17 cellular contexts compared by ENCODE assay signal in the genomic region with DNA sequence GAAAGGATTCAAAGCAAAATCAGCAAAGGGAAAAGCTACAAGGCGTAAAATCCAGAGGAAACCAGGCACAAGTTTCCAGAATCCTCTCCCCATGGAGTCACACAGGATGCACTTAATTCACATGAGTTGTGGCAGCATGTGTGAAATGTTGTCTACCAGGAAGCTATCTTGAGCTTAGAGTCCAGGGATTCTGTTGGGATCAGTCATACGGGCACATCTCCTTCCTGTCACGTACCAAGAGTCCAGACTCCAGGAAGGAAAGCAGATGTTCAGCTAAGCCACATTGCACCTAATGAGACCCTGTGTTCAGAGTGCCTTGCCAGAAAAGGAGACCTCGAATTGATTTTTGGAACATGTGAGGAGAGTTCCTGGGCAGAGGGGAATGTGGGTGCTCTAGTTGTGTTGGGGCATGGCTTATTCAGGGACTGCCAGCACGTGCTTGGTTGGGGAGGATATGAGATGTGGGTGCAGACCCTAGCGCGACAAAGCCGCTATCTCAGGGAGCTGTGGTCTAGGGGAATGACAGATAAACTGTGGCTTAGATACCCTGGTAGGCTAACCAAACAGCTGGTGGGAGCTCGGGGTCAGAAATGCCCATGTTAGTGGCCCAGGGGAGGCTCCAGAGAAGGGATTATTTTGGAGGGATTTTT.
DNase-seq lines count a peak whose midpoint lies in the region; ATAC-seq lines count a peak whose summit lies in the region.
"Had no signal": no experiment of that assay in that cellular context is flagged by ENCODE, and none has a peak within 500 bp of the region (broad histone marks: within the 10 kb centered on the region; RNA-seq: fewer than 3 reads in every experiment).

No MANE protein-coding gene starts in this region.

- peak; percentile 21 for DNase-seq in activated effector memory CD4-positive, alpha-beta T cell treated with anti-CD3 and anti-CD28 coated beads, Interleukin-2, amount 50 U/mL, for 16 hours
- no peak for DNase-seq in activated effector memory CD4-positive, alpha-beta T cell treated with Interleukin-2 at 50 U/mL for 16 hours
- DNase-seq in dermis blood vessel endothelial cell (peak; percentile 41), lung microvascular endothelial cell (ENCODE audit: low read depth in 2 of 2) (peak; percentile 25 to 72), ureter (ENCODE audit: low spot score) (peak; percentile 22)
- DNase-seq in effector CD4-positive, alpha-beta T cell, result no peak
- no peak for DNase-seq in activated naive CD4-positive, alpha-beta T cell treated with anti-CD3 and anti-CD28 coated beads, Interleukin-2, amount 50 U/mL, for 16 hours
- DNase-seq: caudate nucleus, endodermal cell, KG1, kidney glomerular epithelial cell, NCI-H1417 treated with DMSO at 0.1 percent for 48 hours, NCI-H226, psoas muscle had no signal

- no peak for ATAC-seq in GM21619 (IDR thresholded peaks at IDR 0.05; ENCODE audit: unreplicated experiment)
- ATAC-seq: A549; activated naive CD4-positive, alpha-beta T cell treated with anti-CD3 and anti-CD28 coated beads, Interleukin-2, amount 50 U/mL, for 72 hours; psoas muscle had no signal

Comparison
In these comparisons a context has a peak if more than half of its experiments do, and no peak if none do; other contexts are left out.
1. DNase-seq: peak in activated effector memory CD4-positive, alpha-beta T cell treated with anti-CD3 and anti-CD28 coated beads, Interleukin-2, amount 50 U/mL, for 16 hours (single experiment), dermis blood vessel endothelial cell (single experiment), lung microvascular endothelial cell (2 of 2) and ureter (single experiment); none in activated effector memory CD4-positive, alpha-beta T cell treated with Interleukin-2 at 50 U/mL for 16 hours (single experiment), effector CD4-positive, alpha-beta T cell (single experiment) and activated naive CD4-positive, alpha-beta T cell treated with anti-CD3 and anti-CD28 coated beads, Interleukin-2, amount 50 U/mL, for 16 hours (single experiment).